8 cellular contexts compared by ENCODE assay signal in the genomic region with DNA sequence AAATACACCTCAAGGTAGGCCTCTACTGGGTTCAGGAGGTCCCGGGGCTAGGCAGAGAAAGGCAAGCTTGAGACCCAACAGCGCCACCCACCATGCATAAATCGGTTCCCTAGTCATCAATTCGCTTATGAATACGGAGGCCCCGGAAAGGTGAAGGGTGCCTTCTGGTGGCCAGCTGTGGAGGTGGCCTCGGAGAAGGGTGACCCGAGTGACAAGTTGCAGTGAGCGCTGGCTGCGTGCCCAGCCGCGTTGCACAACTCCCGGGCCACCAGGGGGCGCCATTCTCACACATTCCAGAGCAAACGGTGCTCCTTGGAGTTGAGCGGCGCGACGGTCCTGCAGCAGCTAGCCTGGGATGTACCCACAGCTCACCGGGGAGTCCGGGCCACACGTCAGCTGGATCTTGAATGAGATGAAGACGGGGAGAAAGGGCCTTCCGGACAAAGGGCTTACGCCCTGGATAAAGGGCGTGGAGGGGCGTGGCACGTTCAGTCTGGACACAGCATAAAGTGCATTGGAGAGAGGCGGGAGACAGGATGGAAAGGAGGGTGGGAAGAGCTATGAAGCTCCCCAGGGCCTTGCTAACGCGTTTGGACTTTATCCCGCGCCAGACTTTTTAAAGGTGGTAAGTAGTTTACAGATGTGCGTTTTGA. TPM values are rescaled to one million over a fixed set of nuclear protein-coding genes. Genes with fewer than 3 reads are reported as not detected.
DNase-seq lines count a peak whose midpoint lies in the region; TF ChIP-seq lines count a peak whose summit lies in the region.

No MANE protein-coding gene starts in this region.

- no peaks in the 10 kb centered on the region for H3K79me2 ChIP-seq in parathyroid adenoma

- peak overlapping the region; percentile 82 for H3K27ac Mint-ChIP-seq in HFFc6

- H3K4me3 ChIP-seq in GM08714 (ENCODE audit: low read length) (peak overlapping the region; percentile 60; the same call in 1 of the 2 replicates), SJSA1 (peak overlapping the region; percentile 15), parathyroid adenoma (ENCODE audit: low read depth, low read length) (peak overlapping the region; percentile 15), tibial nerve (peak overlapping the region; percentile 19 to 51 (median 46))

- no peaks in the 10 kb centered on the region for H3K36me3 Mint-ChIP-seq in HFFc6 (ENCODE audit: low read depth)

- H3K4me2 ChIP-seq in parathyroid adenoma (ENCODE audit: low read length), result peak overlapping the region; percentile 51

- H3K4me1 ChIP-seq in SJSA1 (replicated peaks) (peaks cover 42% of the 10 kb centered on the region), parathyroid adenoma (no peaks in the 10 kb centered on the region), tibial nerve (peaks cover 0 to 33% (median 22%) of the 10 kb centered on the region in 4 donors)

- peak overlapping the region; percentile 89 for H3K4me3 Mint-ChIP-seq in HFFc6

- H3K36me3 ChIP-seq in SJSA1 (no peaks in the 10 kb centered on the region), parathyroid adenoma (ENCODE audit: control insufficient read depth, insufficient read depth, low read length) (no peaks in the 10 kb centered on the region), tibial nerve (no peaks in the 10 kb centered on the region)

- H3K9me3 Mint-ChIP-seq in HFFc6, result no peaks in the 10 kb centered on the region

- H3K27me3 Mint-ChIP-seq in HFFc6 (ENCODE audit: insufficient read depth), result no peaks in the 10 kb centered on the region

- peaks cover 44% of the 10 kb centered on the region for H3K4me1 Mint-ChIP-seq in HFFc6 (ENCODE audit: low read depth)

- no peaks in the 10 kb centered on the region for H3K27me3 ChIP-seq in SJSA1 (replicated peaks)
- no peaks in the 10 kb centered on the region for H3K27me3 ChIP-seq in parathyroid adenoma (ENCODE audit: control insufficient read depth, insufficient read depth, low read length)
- H3K27me3 ChIP-seq in tibial nerve, result no peaks in the 10 kb centered on the region

- peak; percentile 100 for TF ChIP-seq CTCF in HFFc6 (IDR thresholded peaks at IDR 0.05)
- peak; percentile 99 for TF ChIP-seq CTCF in parathyroid adenoma (IDR thresholded peaks at IDR 0.05)
- peak; percentile 94 to 99 (median 98) for TF ChIP-seq CTCF in tibial nerve (IDR thresholded peaks at IDR 0.05)

- H3K27ac ChIP-seq in SJSA1 (no peak overlapping the region), parathyroid adenoma (peak overlapping the region; percentile 35), tibial nerve (peak overlapping the region in 3 of 4 donors; percentile 56 to 70 (median 62))

- 2 to 4% methylated on average over 26 to 33 of the region's 34 CpGs for WGBS in tibial nerve, 2 donors

- DNase-seq in HFFc6 (peak; percentile 94), NAMALWA (ENCODE audit: low spot score) (peak; percentile 93), SJSA1 (ENCODE audit: low read depth in 1 of 2, low spot score in 2 of 2) (peak; percentile 96 to 98), glomerular visceral epithelial cell (ENCODE audit: extremely low spot score) (peak; percentile 93), tibial nerve (ENCODE audit: low spot score in 2 of 2) (peak; percentile 98 to 99)
- DNase-seq in activated naive CD4-positive, alpha-beta T cell treated with Interleukin-2 at 50 U/mL for 16 hours, result peak; percentile 99

- no peak overlapping the region for H3K9ac ChIP-seq in parathyroid adenoma

- H3K9me3 ChIP-seq in SJSA1 (replicated peaks) (no peaks in the 10 kb centered on the region), parathyroid adenoma (ENCODE audit: control insufficient read depth, low read length) (no peaks in the 10 kb centered on the region), tibial nerve (no peaks in the 10 kb centered on the region)

- TF ChIP-seq POLR2A in tibial nerve (IDR thresholded peaks at IDR 0.05), result peak in 1 of 2 donors; percentile 21

- TF ChIP-seq EP300 in tibial nerve (IDR thresholded peaks at IDR 0.05), result peak in 1 of 2 donors; percentile 82

- peak overlapping the region; percentile 73 for H2AFZ ChIP-seq in parathyroid adenoma

RNA-seq across cellular contexts. Expression of gene TMSB10, which starts 20.4 kb away (rescaled TPM):
- 1,000 to 10,000 TPM; 3,909 to 6,151 (median 5,325) TPM for total RNA-seq in HFFc6 (2021; fragmentation: NEBNext Ultra II Directional; extraction: Animal tissue kit (Norgen Biotek cat#: 25700))
- total RNA-seq in SJSA1 (2014; rRNA removed; shearing (Covaris generic)), result 10,548 and 13,048 TPM in 2 replicates
- total RNA-seq in tibial nerve, result 1,000 to 10,000 TPM; 5,005 to 6,715 (median 5,816) TPM

RNA-seq across cellular contexts. Expression of gene TRABD2A, which starts 45.0 kb away (rescaled TPM):
- 10 to 100 TPM; 13.5 to 46.2 (median 41.9) TPM for total RNA-seq in HFFc6 (2021; fragmentation: NEBNext Ultra II Directional; extraction: Animal tissue kit (Norgen Biotek cat#: 25700))
- 11.8 and 18.3 TPM in 2 replicates for total RNA-seq in SJSA1 (2014; rRNA removed; shearing (Covaris generic))
- 1 to 10 TPM in 2 of 4 donors, under 1 TPM in 1, not detected in 1; 0.98 to 6.3 (median 1.7) TPM for total RNA-seq in tibial nerve

RNA-seq across cellular contexts. Expression of gene KCMF1, which starts 45.1 kb away (rescaled TPM):
- 100 to 1,000 TPM in 4 of 6 experiments, 10 to 100 TPM in 2; 95.7 to 105 (median 101) TPM for total RNA-seq in HFFc6 (2021; fragmentation: NEBNext Ultra II Directional; extraction: Animal tissue kit (Norgen Biotek cat#: 25700))
- 60.9 and 117 TPM in 2 replicates for total RNA-seq in SJSA1 (2014; rRNA removed; shearing (Covaris generic))
- total RNA-seq in tibial nerve, result 10 to 100 TPM; 22.9 to 35.1 (median 29.7) TPM
